Comparison of ENCODE assay signal across 12 cellular contexts in genomic region chr2:177429688-177430325, GRCh38. TPM values are rescaled to one million over a fixed set of nuclear protein-coding genes. Genes with fewer than 3 reads are reported as not detected.
DNase-seq lines count a peak whose midpoint lies in the region; ATAC-seq, FAIRE-seq and TF ChIP-seq lines count a peak whose summit lies in the region.
"Had no signal": no experiment of that assay in that cellular context is flagged by ENCODE, and none has a peak within 500 bp of the region (broad histone marks: within the 10 kb centered on the region; RNA-seq: fewer than 3 reads in every experiment).

No MANE protein-coding gene starts in this region.

- WGBS in stomach, 5 donors = 71 to 100% (median 93%) methylated on average over 1 to 2 of the region's 2 CpGs

- H4K20me1 ChIP-seq in astrocyte (ENCODE audit: insufficient read depth, low read length) = peaks cover 10% of the 10 kb centered on the region

- H3K27me3 ChIP-seq in astrocyte (ENCODE audit: insufficient read depth, low read length) (no peaks in the 10 kb centered on the region), kidney epithelial cell (ENCODE audit: control insufficient read depth, insufficient read depth, low read length) (no peaks in the 10 kb centered on the region), tibial artery (no peaks in the 10 kb centered on the region), stomach (no peaks in the 10 kb centered on the region)

- FAIRE-seq in astrocyte (lab: Jason Lieb, UNC) = peak; percentile 93

- peaks cover 4% of the 10 kb centered on the region for H3K9me3 ChIP-seq in astrocyte (ENCODE audit: insufficient read depth, low read depth, low read length)
- H3K9me3 ChIP-seq in tibial artery = peaks cover 3 to 37% (median 14%) of the 10 kb centered on the region in 3 donors
- H3K9me3 ChIP-seq in stomach = peaks cover 6 to 45% (median 32%) of the 10 kb centered on the region in 4 donors

- H3K4me1 Mint-ChIP-seq in astrocyte (ENCODE audit: low read depth, unreplicated experiment) = peaks cover 25% of the 10 kb centered on the region

- H3K27ac ChIP-seq in astrocyte (ENCODE audit: low read depth, low read length) (peak overlapping the region; percentile 87), tibial artery (no peak overlapping the region), stomach (no peak overlapping the region)
- H3K27ac ChIP-seq: C4-2B had no signal

- no peak for TF ChIP-seq EP300 in stomach (IDR thresholded peaks at IDR 0.05)

- H3K36me3 ChIP-seq in astrocyte (ENCODE audit: insufficient read depth, low read length) (no peaks in the 10 kb centered on the region), kidney epithelial cell (ENCODE audit: control insufficient read depth, insufficient read depth, low read length) (no peaks in the 10 kb centered on the region), tibial artery (peaks cover 18 to 37% (median 24%) of the 10 kb centered on the region in 3 donors), stomach (peaks cover 0 to 49% (median 13%) of the 10 kb centered on the region in 4 donors)

- intact Hi-C loops in tibial artery (cut with DNase I; ENCODE audit: low total_unique reads) (no loop called here), stomach (cut with DNase I; ENCODE audit: low total_unique reads) (loop anchor here (10.0 kb wide), 1 partner anchor 275 kb away; no protein-coding TSS in a partner anchor)

- no peak for TF ChIP-seq POLR2A in stomach (IDR thresholded peaks at IDR 0.05)

- H3K36me3 Mint-ChIP-seq in astrocyte (ENCODE audit: low read depth, unreplicated experiment) = peaks cover 45% of the 10 kb centered on the region
- H3K36me3 Mint-ChIP-seq: stimulated activated effector memory CD8-positive, alpha-beta T cell treated with anti-CD3 and anti-CD28 coated beads, Interleukin-12 subunit alpha, Interleukin-12 subunit beta, amount 100 ng/mL, for 72 hours had no signal

- DNase-seq in AG08396 (ENCODE audit: low spot score) (peak; percentile 73), HT1080 (ENCODE audit: low read depth) (peak; percentile 84), astrocyte (ENCODE audit: low read depth) (peak; percentile 99), kidney epithelial cell (ENCODE audit: low read depth) (peak; percentile 93), tibial artery (no peak), stomach (no peak)
- no peak for DNase-seq in activated CD4-positive, CD25-positive, alpha-beta regulatory T cell treated with anti-CD3 and anti-CD28 coated beads, Interleukin-2, amount 50 U/mL, for 72 hours
- DNase-seq: activated CD8-positive, alpha-beta T cell treated with anti-CD3 and anti-CD28 coated beads, Interleukin-2, amount 10 ng/mL, durations not matched to agents 7 days and 5 days; activated naive CD8-positive, alpha-beta T cell treated with anti-CD3 and anti-CD28 coated beads, Interleukin-2, amount 10 ng/mL, durations not matched to agents 7 days and 5 days had no signal

- peak overlapping the region; percentile 2 for H2AFZ ChIP-seq in astrocyte (ENCODE audit: low read depth, low read length)

- H3K79me2 ChIP-seq in astrocyte (ENCODE audit: insufficient read depth, low read length) = peaks cover 76% of the 10 kb centered on the region

- peak overlapping the region; percentile 89 for H3K27ac Mint-ChIP-seq in astrocyte (ENCODE audit: unreplicated experiment)
- H3K27ac Mint-ChIP-seq: activated CD8-positive, alpha-beta T cell treated with anti-CD3 and anti-CD28 coated beads, Interleukin-2, amount 10 ng/mL, durations not matched to agents 7 days and 5 days; activated naive CD8-positive, alpha-beta T cell treated with anti-CD3 and anti-CD28 coated beads, Interleukin-2, amount 10 ng/mL, durations not matched to agents 7 days and 5 days; stimulated activated effector memory CD8-positive, alpha-beta T cell treated with anti-CD3 and anti-CD28 coated beads, Interleukin-12 subunit alpha, Interleukin-12 subunit beta, amount 100 ng/mL, for 72 hours had no signal

- H3K4me1 ChIP-seq in astrocyte (ENCODE audit: insufficient read depth, low read length) (peaks cover 16% of the 10 kb centered on the region), tibial artery (no peaks in the 10 kb centered on the region), stomach (no peaks in the 10 kb centered on the region)

- peaks cover 41% of the 10 kb centered on the region for H3K9me3 Mint-ChIP-seq in astrocyte (ENCODE audit: unreplicated experiment)

- peak overlapping the region; percentile 68 for H3K9ac ChIP-seq in astrocyte (ENCODE audit: low read length)

- H3K4me3 Mint-ChIP-seq in astrocyte (ENCODE audit: unreplicated experiment) = no peak overlapping the region
- H3K4me3 Mint-ChIP-seq: activated CD8-positive, alpha-beta T cell treated with anti-CD3 and anti-CD28 coated beads, Interleukin-2, amount 10 ng/mL, durations not matched to agents 7 days and 5 days; activated naive CD8-positive, alpha-beta T cell treated with anti-CD3 and anti-CD28 coated beads, Interleukin-2, amount 10 ng/mL, durations not matched to agents 7 days and 5 days; stimulated activated effector memory CD8-positive, alpha-beta T cell treated with anti-CD3 and anti-CD28 coated beads, Interleukin-12 subunit alpha, Interleukin-12 subunit beta, amount 100 ng/mL, for 72 hours had no signal

- TF ChIP-seq CTCF in astrocyte (IDR thresholded peaks at IDR 0.05; ENCODE audit: insufficient read depth, low read depth, low read length) (no peak), kidney epithelial cell (IDR thresholded peaks at IDR 0.05; ENCODE audit: insufficient read depth, low read length, poor library complexity, severe bottlenecking) (no peak), tibial artery (IDR thresholded peaks at IDR 0.05) (no peak), stomach (IDR thresholded peaks at IDR 0.05) (no peak)

- peak overlapping the region; percentile 82 for H3K4me2 ChIP-seq in astrocyte (ENCODE audit: low read length)

- ATAC-seq in GM21381 (IDR thresholded peaks at IDR 0.05; ENCODE audit: unreplicated experiment) = no peak
- ATAC-seq: activated CD8-positive, alpha-beta T cell treated with anti-CD3 and anti-CD28 coated beads, Interleukin-2, amount 10 ng/mL, durations not matched to agents 7 days and 5 days; stimulated activated effector memory CD8-positive, alpha-beta T cell treated with anti-CD3 and anti-CD28 coated beads, Interleukin-12 subunit alpha, Interleukin-12 subunit beta, amount 100 ng/mL, for 72 hours had no signal

- H3K27me3 Mint-ChIP-seq in astrocyte (ENCODE audit: low read depth, unreplicated experiment) = no peaks in the 10 kb centered on the region
- H3K27me3 Mint-ChIP-seq: activated naive CD8-positive, alpha-beta T cell treated with anti-CD3 and anti-CD28 coated beads, Interleukin-2, amount 10 ng/mL, durations not matched to agents 7 days and 5 days had no signal

- H3K4me3 ChIP-seq in astrocyte (ENCODE audit: insufficient read depth, low read depth, low read length) (peak overlapping the region; percentile 32), kidney epithelial cell (ENCODE audit: low read depth, low read length) (no peak overlapping the region), tibial artery (no peak overlapping the region), stomach (no peak overlapping the region)

RNA-seq across cellular contexts. Expression of gene AGPS, which starts 37.2 kb away (rescaled TPM):
- total RNA-seq in HT1080 (2014; rRNA removed; shearing (Covaris generic)) = 69.5 and 89.0 TPM in 2 replicates
- 27.5 and 35.1 TPM in 2 replicates for polyA plus RNA-seq in HT1080 (2015; cell fraction: cytosol; rRNA removed)
- polyA plus RNA-seq in HT1080 (2015; cell fraction: nucleus; rRNA removed) = 39.4 and 44.0 TPM in 2 replicates
- total RNA-seq in astrocyte = 66.2 and 68.1 TPM in 2 replicates
- 26.1 and 50.7 TPM in 2 replicates for total RNA-seq in kidney epithelial cell
- total RNA-seq in stomach = 100 to 1,000 TPM in 1 of 5 donors, 10 to 100 TPM in 3, 1 to 10 TPM in 1; 8.2 to 163 (median 43.7) TPM
- 1 to 10 TPM; 4.2 to 9.2 (median 7.3) TPM for polyA plus RNA-seq in stomach

Comparison
In these comparisons a context has a peak if more than half of its experiments do, and no peak if none do; other contexts are left out.
1. DNase-seq: peak in AG08396 (single experiment), HT1080 (single experiment), astrocyte (single experiment) and kidney epithelial cell (single experiment); none in tibial artery (0 of 2), stomach (single experiment) and activated CD4-positive, CD25-positive, alpha-beta regulatory T cell treated with anti-CD3 and anti-CD28 coated beads, Interleukin-2, amount 50 U/mL, for 72 hours (single experiment).